ENCODE assay signal across 8 cellular contexts in the genomic region with DNA sequence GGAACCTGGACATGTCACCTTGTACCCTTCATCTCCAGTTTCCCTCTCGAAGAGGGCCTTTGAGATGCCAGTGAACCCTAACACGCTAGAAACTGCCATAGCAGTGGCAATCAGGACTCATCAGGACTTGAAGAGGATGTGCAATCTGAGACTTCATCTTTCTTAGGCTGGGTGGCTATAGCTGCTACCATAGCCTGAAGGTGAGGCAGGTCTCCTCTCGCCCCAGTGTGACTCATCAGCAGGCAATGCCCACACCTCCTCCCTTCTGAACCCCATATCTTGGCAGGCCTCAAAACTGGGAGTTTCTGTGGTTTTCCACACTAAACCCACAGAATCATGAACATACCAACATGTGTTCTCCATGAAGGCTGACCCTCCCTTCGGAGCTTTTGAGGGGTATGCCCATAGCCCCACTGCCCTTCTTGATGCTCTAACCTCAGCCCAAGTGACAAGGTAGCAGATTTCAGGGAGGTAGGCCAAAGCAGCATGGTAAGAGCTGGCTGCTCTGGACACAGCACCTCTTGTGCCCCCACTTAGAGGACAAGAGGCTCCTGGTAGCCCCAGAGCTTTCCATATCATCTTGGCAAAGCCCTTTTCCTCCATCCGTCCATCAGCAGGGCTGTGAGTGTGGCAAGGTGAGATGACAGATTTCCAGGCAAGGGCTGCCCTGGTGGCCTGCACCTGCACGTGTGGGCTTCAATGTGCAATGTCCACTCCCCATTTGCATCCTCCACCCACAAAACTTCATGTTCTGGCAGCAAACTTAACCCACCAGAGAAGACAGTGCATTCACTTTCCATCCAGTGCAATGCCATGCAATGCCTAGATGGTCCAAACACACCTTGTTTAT. TPM values are rescaled to one million over a fixed set of nuclear protein-coding genes. Genes with fewer than 3 reads are reported as not detected.
DNase-seq lines count a peak whose midpoint lies in the region; ATAC-seq and TF ChIP-seq lines count a peak whose summit lies in the region.

No MANE protein-coding gene starts in this region.

- no peaks in the 10 kb centered on the region for H3K9me3 Mint-ChIP-seq in progenitor cell of endocrine pancreas (ENCODE audit: low read depth)

- peaks cover 5 to 12% of the 10 kb centered on the region in 2 donors for H3K36me3 ChIP-seq in duodenal mucosa (ENCODE audit: control insufficient read depth in 1 of 2, insufficient read depth in 2 of 2, low read length in 2 of 2)

- H3K27me3 Mint-ChIP-seq in progenitor cell of endocrine pancreas = no peaks in the 10 kb centered on the region

- H3K4me3 Mint-ChIP-seq in progenitor cell of endocrine pancreas (ENCODE audit: low read depth) = no peak overlapping the region

- no peaks in the 10 kb centered on the region for H3K27me3 ChIP-seq in duodenal mucosa (ENCODE audit: control insufficient read depth in 1 of 2, insufficient read depth in 2 of 2, low read length in 2 of 2)

- H3K36me3 Mint-ChIP-seq in progenitor cell of endocrine pancreas (ENCODE audit: insufficient read depth) = peaks cover 11% of the 10 kb centered on the region

- DNase-seq in DMS79 (lab: John Stamatoyannopoulos, UW) (peak; percentile 45), NCI-H187 (lab: John Stamatoyannopoulos, UW) (peak; percentile 67 to 91), progenitor cell of endocrine pancreas (ENCODE audit: low spot score, unreplicated experiment) (no peak), HCEC 1CT (no peak), inferior parietal cortex (ENCODE audit: extremely low spot score) (no peak)

- peaks cover 45 to 50% of the 10 kb centered on the region in 2 donors for H3K4me1 ChIP-seq in duodenal mucosa (ENCODE audit: control insufficient read depth in 1 of 2, insufficient read depth in 2 of 2, low read length in 2 of 2)

- TF ChIP-seq CTCF in progenitor cell of endocrine pancreas (IDR thresholded peaks at IDR 0.05; ENCODE audit: unreplicated experiment) = no peak

- ATAC-seq in GM18868 (IDR thresholded peaks at IDR 0.05; ENCODE audit: unreplicated experiment) (no peak), GM21447 (IDR thresholded peaks at IDR 0.05; ENCODE audit: unreplicated experiment) (no peak)

- H3K4me3 ChIP-seq in duodenal mucosa (ENCODE audit: low read depth in 1 of 2, low read length in 2 of 2) = peak overlapping the region; percentile 96 to 99

- H3K4me1 Mint-ChIP-seq in progenitor cell of endocrine pancreas (ENCODE audit: low read depth) = peaks cover 46% of the 10 kb centered on the region

- peak overlapping the region; percentile 13 for H3K27ac ChIP-seq in duodenal mucosa (ENCODE audit: low read depth, low read length)

- peak overlapping the region; percentile 41 for H3K27ac Mint-ChIP-seq in progenitor cell of endocrine pancreas

- H3K9me3 ChIP-seq in duodenal mucosa (ENCODE audit: control insufficient read depth in 1 of 2, low read length in 2 of 2) = no peaks in the 10 kb centered on the region

- H3K9ac ChIP-seq in duodenal mucosa (ENCODE audit: low read depth in 1 of 2, low read length in 2 of 2) = no peak overlapping the region

RNA-seq across cellular contexts. Expression of a gene that starts 2.6 kb away (rescaled TPM):
- 42.7 and 46.4 TPM in 2 replicates for total RNA-seq in progenitor cell of endocrine pancreas

RNA-seq across cellular contexts. Expression of a gene that starts 4.0 kb away (rescaled TPM):
- 79.2 and 87.4 TPM in 2 replicates for total RNA-seq in progenitor cell of endocrine pancreas

Comparison
In these comparisons a context has a peak if more than half of its experiments do, and no peak if none do; other contexts are left out.
1. DNase-seq: peak in DMS79 (single experiment) and NCI-H187 (2 of 2); none in progenitor cell of endocrine pancreas (single experiment), HCEC 1CT (single experiment) and inferior parietal cortex (single experiment).